ENCODE assay signal across 9 cellular contexts in genomic region chr11:65329503-65329902, GRCh38. TPM values are rescaled to one million over a fixed set of nuclear protein-coding genes. Genes with fewer than 3 reads are reported as not detected.
DNase-seq lines count a peak whose midpoint lies in the region; ATAC-seq, FAIRE-seq and TF ChIP-seq lines count a peak whose summit lies in the region.
"Had no signal": no experiment of that assay in that cellular context is flagged by ENCODE, and none has a peak within 500 bp of the region (broad histone marks: within the 10 kb centered on the region; RNA-seq: fewer than 3 reads in every experiment).

No MANE protein-coding gene starts in this region.

- no peaks in the 10 kb centered on the region for H3K9me3 Mint-ChIP-seq in activated T-cell treated with anti-CD3 and anti-CD28 coated beads, Interleukin-2, amount 50 U/mL, for 72 hours
- no peaks in the 10 kb centered on the region for H3K9me3 Mint-ChIP-seq in chondrocyte (ENCODE audit: low read depth)
- H3K9me3 Mint-ChIP-seq in stimulated activated memory B cell treated with anti-CD40 and anti-IgM and Interleukin-4, amounts not matched to agents 10 μg/mL and 1 μg/mL and 100 μg/mL, for 72 hours, result no peaks in the 10 kb centered on the region

- no peak overlapping the region for H3K4ac ChIP-seq in trophoblast cell (ENCODE audit: low read depth, low read length)

- H3K14ac ChIP-seq in trophoblast cell (ENCODE audit: low read length), result no peak overlapping the region

- H3K9me3 ChIP-seq in Panc1 (ENCODE audit: control insufficient read depth, insufficient read depth, low read depth, low read length), result no peaks in the 10 kb centered on the region
- H3K9me3 ChIP-seq in trophoblast cell (ENCODE audit: insufficient read depth, low read depth, low read length), result no peaks in the 10 kb centered on the region
- no peaks in the 10 kb centered on the region for H3K9me3 ChIP-seq in colonic mucosa

- H3K36me3 ChIP-seq in Panc1 (ENCODE audit: control insufficient read depth, insufficient read depth, low read length) (no peaks in the 10 kb centered on the region; the same call in 1 of the 2 replicates), trophoblast cell (ENCODE audit: control insufficient read depth in 1 of 2, insufficient read depth in 2 of 2, low read length in 2 of 2) (no peaks in the 10 kb centered on the region), colonic mucosa (no peaks in the 10 kb centered on the region)

- TF ChIP-seq CTCF in Panc1 (IDR thresholded peaks at IDR 0.05) (no peak), chondrocyte (IDR thresholded peaks at IDR 0.05) (no peak), colonic mucosa (IDR thresholded peaks at IDR 0.05) (no peak)

- H4K91ac ChIP-seq in trophoblast cell (ENCODE audit: low read depth, low read length), result no peak overlapping the region

- no peak overlapping the region for H2BK120ac ChIP-seq in trophoblast cell (ENCODE audit: insufficient read depth, low read length, poor library complexity)

- no peak overlapping the region for H3K18ac ChIP-seq in trophoblast cell (ENCODE audit: low read length)

- POLR2A ChIA-PET in Panc1 (lab: Charles Lee), result interaction anchor here (1.4 kb wide), 1 partner anchor 13 kb away, joined by 10 read pairs; no protein-coding TSS in a partner anchor

- no peak overlapping the region for H4K12ac ChIP-seq in trophoblast cell (ENCODE audit: low read depth, low read length)

- H3K27ac Mint-ChIP-seq in activated T-cell treated with anti-CD3 and anti-CD28 coated beads, Interleukin-2, amount 50 U/mL, for 72 hours, result peak overlapping the region; percentile 3
- peak overlapping the region; percentile 42 for H3K27ac Mint-ChIP-seq in chondrocyte (ENCODE audit: unreplicated experiment)
- H3K27ac Mint-ChIP-seq in stimulated activated memory B cell treated with anti-CD40 and anti-IgM and Interleukin-4, amounts not matched to agents 10 μg/mL and 1 μg/mL and 100 μg/mL, for 72 hours, result peak overlapping the region; percentile 91

- no peak overlapping the region for H3K9ac ChIP-seq in trophoblast cell (ENCODE audit: low read length)
- no peak overlapping the region for H3K9ac ChIP-seq in colonic mucosa (ENCODE audit: low read depth in 2 of 2, low read length in 2 of 2)

- peaks cover 2 to 3% of the 10 kb centered on the region in 2 donors for H3K36me3 Mint-ChIP-seq in activated T-cell treated with anti-CD3 and anti-CD28 coated beads, Interleukin-2, amount 50 U/mL, for 72 hours (ENCODE audit: insufficient read depth in 2 of 2)
- no peaks in the 10 kb centered on the region for H3K36me3 Mint-ChIP-seq in chondrocyte (ENCODE audit: low read depth)
- H3K36me3 Mint-ChIP-seq in stimulated activated memory B cell treated with anti-CD40 and anti-IgM and Interleukin-4, amounts not matched to agents 10 μg/mL and 1 μg/mL and 100 μg/mL, for 72 hours, result no peaks in the 10 kb centered on the region

- H3K27ac ChIP-seq in Panc1 (ENCODE audit: low read length) (peak overlapping the region; percentile 5; the same call in 1 of the 2 replicates), trophoblast cell (ENCODE audit: low read depth, low read length) (no peak overlapping the region), colonic mucosa (no peak overlapping the region)

- no peak overlapping the region for H2AK5ac ChIP-seq in trophoblast cell (ENCODE audit: low read length)

- peaks cover 8% of the 10 kb centered on the region for H3K79me2 ChIP-seq in trophoblast cell (ENCODE audit: control insufficient read depth, insufficient read depth, low read length, poor library complexity)

- peaks cover 13% of the 10 kb centered on the region for H3K4me1 Mint-ChIP-seq in activated T-cell treated with anti-CD3 and anti-CD28 coated beads, Interleukin-2, amount 50 U/mL, for 72 hours (ENCODE audit: low read depth)
- H3K4me1 Mint-ChIP-seq in chondrocyte (ENCODE audit: low read depth), result peaks cover 14% of the 10 kb centered on the region
- peaks cover 13% of the 10 kb centered on the region for H3K4me1 Mint-ChIP-seq in stimulated activated memory B cell treated with anti-CD40 and anti-IgM and Interleukin-4, amounts not matched to agents 10 μg/mL and 1 μg/mL and 100 μg/mL, for 72 hours

- H3K4me2 ChIP-seq in trophoblast cell (ENCODE audit: low read length), result no peak overlapping the region

- H3K79me1 ChIP-seq in trophoblast cell (ENCODE audit: low read length), result peaks cover 8% of the 10 kb centered on the region

- ATAC-seq in activated T-cell treated with anti-CD3 and anti-CD28 coated beads, Interleukin-2, amount 50 U/mL, for 72 hours (replicated peaks in 1 of 2), result no peak
- no peak for ATAC-seq in Panc1
- ATAC-seq in stimulated activated memory B cell treated with anti-CD40 and anti-IgM and Interleukin-4, amounts not matched to agents 10 μg/mL and 1 μg/mL and 100 μg/mL, for 72 hours, result no peak

- H3K27me3 ChIP-seq in Panc1 (ENCODE audit: control insufficient read depth, insufficient read depth, low read length) (no peaks in the 10 kb centered on the region), trophoblast cell (ENCODE audit: insufficient read depth, low read length) (no peaks in the 10 kb centered on the region), colonic mucosa (no peaks in the 10 kb centered on the region)

- no peaks in the 10 kb centered on the region for H3K27me3 Mint-ChIP-seq in activated T-cell treated with anti-CD3 and anti-CD28 coated beads, Interleukin-2, amount 50 U/mL, for 72 hours (ENCODE audit: low read depth)
- no peaks in the 10 kb centered on the region for H3K27me3 Mint-ChIP-seq in chondrocyte (ENCODE audit: low read depth)
- H3K27me3 Mint-ChIP-seq in stimulated activated memory B cell treated with anti-CD40 and anti-IgM and Interleukin-4, amounts not matched to agents 10 μg/mL and 1 μg/mL and 100 μg/mL, for 72 hours, result no peaks in the 10 kb centered on the region

- no peak overlapping the region for H2BK12ac ChIP-seq in trophoblast cell (ENCODE audit: low read length)

- WGBS in trophoblast cell (ENCODE audit: extremely low coverage, insufficient coverage, insufficient read length), result no CpG with 5 or more reads among the region's 3 CpGs

- in situ Hi-C loops in Panc1 (cut with HindIII; ENCODE audit: low pct_unique_long_range_greater_than_20kb, low sequenced_read_pairs), result no loop called here

- intact Hi-C loops in Panc1 (cut with micrococcal nuclease; ENCODE audit: unreplicated experiment) (no loop called here), colonic mucosa (cut with DNase I) (loop anchor here (2.0 to 10.0 kb wide), 2 partner anchors 53 to 125 kb away; no protein-coding TSS in a partner anchor)

- CTCF ChIA-PET in Panc1 (lab: Charles Lee), result interaction anchor here (0.5 to 4.0 kb wide), 13 partner anchors 13 to 500 kb away, joined by 3 to 88 read pairs (median 4); partner anchors contain the start of genes CDC42EP2 and POLA2

- FAIRE-seq in RCC 7860 (lab: Jason Lieb, UNC), result no peak

- no peak for DNase-seq in activated T-cell treated with anti-CD3 and anti-CD28 coated beads, Interleukin-2, amount 50 U/mL, for 72 hours
- no peak for DNase-seq in activated T-cell treated with anti-CD3 and anti-CD28 coated beads, Interleukin-2, amount 50 U/mL, for 1 hour
- DNase-seq in Panc1 (ENCODE audit: low read depth, low spot score) (no peak), chondrocyte (ENCODE audit: low spot score) (no peak), trophoblast cell (no peak), RCC 7860 (ENCODE audit: low spot score) (no peak), colonic mucosa (no peak)

- H3K4me1 ChIP-seq in Panc1 (ENCODE audit: control insufficient read depth, insufficient read depth, low read length) (peaks cover 3% of the 10 kb centered on the region; the same call in 1 of the 2 replicates), trophoblast cell (ENCODE audit: control insufficient read depth in 1 of 2, insufficient read depth in 2 of 2, low read length in 2 of 2) (peaks cover 0 to 2% of the 10 kb centered on the region in 2 experiments), colonic mucosa (no peaks in the 10 kb centered on the region)

- H3K4me3 Mint-ChIP-seq in activated T-cell treated with anti-CD3 and anti-CD28 coated beads, Interleukin-2, amount 50 U/mL, for 72 hours, result peak overlapping the region; percentile 55 to 61
- peak overlapping the region; percentile 26 for H3K4me3 Mint-ChIP-seq in chondrocyte (ENCODE audit: unreplicated experiment)
- peak overlapping the region; percentile 71 for H3K4me3 Mint-ChIP-seq in stimulated activated memory B cell treated with anti-CD40 and anti-IgM and Interleukin-4, amounts not matched to agents 10 μg/mL and 1 μg/mL and 100 μg/mL, for 72 hours

- H3K4me3 ChIP-seq in Panc1 (ENCODE audit: low read depth in 2 of 2, low read length in 2 of 2), result peak overlapping the region in 1 of 2 experiments; percentile 0; a peak in 1 of 4 replicates
- H3K4me3 ChIP-seq in trophoblast cell (ENCODE audit: low read depth, low read length), result no peak overlapping the region
- no peak overlapping the region for H3K4me3 ChIP-seq in colonic mucosa

- no peak overlapping the region for H2AFZ ChIP-seq in trophoblast cell (ENCODE audit: insufficient read depth, low read length, poor library complexity)

- no peak overlapping the region for H2BK5ac ChIP-seq in trophoblast cell (ENCODE audit: low read depth, low read length, poor library complexity)

- no peak overlapping the region for H3K23ac ChIP-seq in trophoblast cell (ENCODE audit: low read length)

- no peak overlapping the region for H4K8ac ChIP-seq in trophoblast cell (ENCODE audit: low read depth, low read length)

- BruUV-seq in Panc1 (replicated peaks; lab: Mats Ljungman, UMichigan), result no TSS peak

RNA-seq across cellular contexts. Expression of gene DPF2, which starts 4.1 kb away (rescaled TPM):
- total RNA-seq in activated T-cell treated with anti-CD3 and anti-CD28 coated beads, Interleukin-2, amount 50 U/mL, for 72 hours, result 100 to 1,000 TPM; 110 to 139 TPM
- total RNA-seq in Panc1 (2021; ENCODE audit: unreplicated experiment) (97.0 TPM), chondrocyte (49.7 to 52.3 TPM (median 49.9 TPM) in 3 replicates), colonic mucosa (10 to 100 TPM; 35.0 to 48.0 TPM)
- 58.8 TPM for polyA plus RNA-seq in Panc1 (2012; ENCODE audit: insufficient read length)
- 64.3 and 69.7 TPM in 2 replicates for polyA plus RNA-seq in trophoblast cell (2013)

RNA-seq across cellular contexts. Expression of gene CDC42EP2, which starts 14.8 kb away (rescaled TPM):
- 1 to 10 TPM; 1.4 to 2.3 TPM for total RNA-seq in activated T-cell treated with anti-CD3 and anti-CD28 coated beads, Interleukin-2, amount 50 U/mL, for 72 hours
- total RNA-seq in Panc1 (2021; ENCODE audit: unreplicated experiment) (8.1 TPM), chondrocyte (7.3 to 12.8 TPM (median 12.6 TPM) in 3 replicates), colonic mucosa (10 to 100 TPM in 1 of 2 donors, 1 to 10 TPM in 1; 7.8 to 28.3 TPM)
- polyA plus RNA-seq in Panc1 (2012; ENCODE audit: insufficient read length), result 8.7 TPM
- polyA plus RNA-seq in trophoblast cell (2013), result 7.2 and 7.7 TPM in 2 replicates

RNA-seq across cellular contexts. Expression of gene TIGD3, which starts 25.0 kb away (rescaled TPM):
- 1 to 10 TPM; 1.3 to 1.8 TPM for total RNA-seq in activated T-cell treated with anti-CD3 and anti-CD28 coated beads, Interleukin-2, amount 50 U/mL, for 72 hours
- 2.4 TPM for total RNA-seq in Panc1 (2021; ENCODE audit: unreplicated experiment)
- polyA plus RNA-seq in Panc1 (2012; ENCODE audit: insufficient read length), result 1.6 TPM
- total RNA-seq in chondrocyte, result 0.10 to 0.18 TPM in 2 of 3 replicates, not detected in the other
- polyA plus RNA-seq in trophoblast cell (2013), result 2.1 and 2.3 TPM in 2 replicates
- total RNA-seq in colonic mucosa, result under 1 TPM; 0.48 to 0.77 TPM

RNA-seq across cellular contexts. Expression of gene SLC25A45, which starts 52.9 kb away (rescaled TPM):
- total RNA-seq in activated T-cell treated with anti-CD3 and anti-CD28 coated beads, Interleukin-2, amount 50 U/mL, for 72 hours, result 10 to 100 TPM; 16.4 to 18.8 TPM
- total RNA-seq in Panc1 (2021; ENCODE audit: unreplicated experiment) (9.8 TPM), chondrocyte (11.7 to 14.4 TPM (median 13.1 TPM) in 3 replicates), colonic mucosa (1 to 10 TPM; 4.4 to 6.9 TPM)
- polyA plus RNA-seq in Panc1 (2012; ENCODE audit: insufficient read length), result 5.9 TPM
- polyA plus RNA-seq in trophoblast cell (2013), result 0.93 and 1.1 TPM in 2 replicates
- polyA plus RNA-seq: neural cell had no signal

RNA-seq across cellular contexts. Expression of gene FRMD8, which starts 56.9 kb away (rescaled TPM):
- 10 to 100 TPM; 43.5 to 47.2 TPM for total RNA-seq in activated T-cell treated with anti-CD3 and anti-CD28 coated beads, Interleukin-2, amount 50 U/mL, for 72 hours
- total RNA-seq in Panc1 (2021; ENCODE audit: unreplicated experiment) (85.8 TPM), chondrocyte (43.6 to 49.6 TPM (median 45.5 TPM) in 3 replicates), colonic mucosa (10 to 100 TPM; 30.7 to 43.9 TPM)
- polyA plus RNA-seq in Panc1 (2012; ENCODE audit: insufficient read length), result 76.7 TPM
- 21.2 and 22.9 TPM in 2 replicates for polyA plus RNA-seq in trophoblast cell (2013)

Comparison
In these comparisons a context has a peak if more than half of its experiments do, and no peak if none do; other contexts are left out.
1. H3K27ac Mint-ChIP-seq: peak in every context shown above with its lines; median percentile 91 in stimulated activated memory B cell treated with anti-CD40 and anti-IgM and Interleukin-4, amounts not matched to agents 10 μg/mL and 1 μg/mL and 100 μg/mL, for 72 hours; 42 in chondrocyte; 3 in activated T-cell treated with anti-CD3 and anti-CD28 coated beads, Interleukin-2, amount 50 U/mL, for 72 hours.